Comparison of ENCODE assay signal across 14 cellular contexts in the genomic region with DNA sequence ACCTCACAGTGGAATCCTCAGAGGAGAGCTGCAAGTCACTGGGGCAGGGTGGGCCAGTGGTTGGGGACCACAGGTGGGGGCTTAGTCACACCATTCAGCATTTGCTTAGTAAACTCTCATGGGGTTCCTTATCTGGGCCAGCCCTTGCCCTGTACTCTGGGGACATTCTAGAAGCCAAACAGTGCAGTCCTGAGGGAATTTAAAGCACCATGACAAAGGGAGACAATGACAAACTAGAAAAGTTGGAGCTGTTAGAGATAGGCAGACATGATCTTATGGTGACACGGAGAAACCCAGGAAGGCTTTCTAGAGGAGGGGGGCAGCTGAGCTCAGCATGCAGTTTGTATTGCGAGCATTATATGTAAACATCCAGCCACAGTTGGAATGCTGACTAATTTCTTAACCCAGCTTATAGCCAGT.
A peak's percentile ranks its signal among the peaks of the same experiment; 100 is the strongest.
DNase-seq lines count a peak whose midpoint lies in the region; ATAC-seq, FAIRE-seq and TF ChIP-seq lines count a peak whose summit lies in the region.
"Had no signal": no experiment of that assay in that cellular context is flagged by ENCODE, and none has a peak within 500 bp of the region (broad histone marks: within the 10 kb centered on the region; RNA-seq: fewer than 3 reads in every experiment).

No MANE protein-coding gene starts in this region.

- peak overlapping the region; percentile 10 for H3K14ac ChIP-seq in trophoblast cell (ENCODE audit: low read length)

- BruUV-seq in K562 (replicated peaks; lab: Mats Ljungman, UMichigan), result no TSS peak

- H3K36me3 ChIP-seq in BLaER1 treated with 17β-estradiol and CSF1 and Interleukin-3, amounts not matched to agents 10 nM and 100 nM, result no peaks in the 10 kb centered on the region
- H3K36me3 ChIP-seq in Karpas-422 (ENCODE audit: insufficient read depth, low read length), result no peaks in the 10 kb centered on the region
- no peaks in the 10 kb centered on the region; the same call in 2 of the 3 replicates for H3K36me3 ChIP-seq in K562 (ENCODE audit: control insufficient read depth, insufficient read depth, low read length)
- H3K36me3 ChIP-seq in trophoblast cell (ENCODE audit: control insufficient read depth in 1 of 2, insufficient read depth in 2 of 2, low read length in 2 of 2), result no peaks in the 10 kb centered on the region

- no peak for TF ChIP-seq POLR2A in K562 (conservative IDR thresholded peaks at IDR 0.05)

- H4K8ac ChIP-seq in trophoblast cell (ENCODE audit: low read depth, low read length), result no peak overlapping the region

- no peak overlapping the region for H2BK120ac ChIP-seq in trophoblast cell (ENCODE audit: insufficient read depth, low read length, poor library complexity)

- H3K9ac ChIP-seq in BLaER1 treated with 17β-estradiol and CSF1 and Interleukin-3, amounts not matched to agents 10 nM and 100 nM, result peak overlapping the region in 7 of 11 experiments; percentile 32 to 59 (median 48); a peak in 11 of 22 replicates
- H3K9ac ChIP-seq in Karpas-422 (ENCODE audit: low read length) (peak overlapping the region; percentile 31; the same call in 1 of the 2 replicates), K562 (ENCODE audit: insufficient read depth in 1 of 2, low read depth in 2 of 2, low read length in 2 of 2) (peak overlapping the region; percentile 51 to 69), trophoblast cell (ENCODE audit: low read length) (no peak overlapping the region)

- TF ChIP-seq CTCF in K562 (IDR thresholded peaks at IDR 0.05 in 2 of 3, conservative IDR thresholded peaks at IDR 0.05 in 1 of 3; ENCODE audit: insufficient read depth in 2 of 3, low read depth in 1 of 3, low read length in 3 of 3), result no peak

- peak overlapping the region in 10 of 11 experiments; percentile 9 to 82 (median 78); a peak in 19 of 22 replicates for H3K27ac ChIP-seq in BLaER1 treated with 17β-estradiol and CSF1 and Interleukin-3, amounts not matched to agents 10 nM and 100 nM
- peak overlapping the region; percentile 62 for H3K27ac ChIP-seq in Karpas-422 (ENCODE audit: low read length)
- H3K27ac ChIP-seq in K562 (ENCODE audit: extremely low read depth, low read depth, low read length), result peak overlapping the region; percentile 85
- H3K27ac ChIP-seq in trophoblast cell (ENCODE audit: low read depth, low read length), result no peak overlapping the region
- H3K27ac ChIP-seq: C4-2B had no signal

- peak overlapping the region in 9 of 11 experiments; percentile 32 to 75 (median 68); a peak in 18 of 22 replicates for H3K4me2 ChIP-seq in BLaER1 treated with 17β-estradiol and CSF1 and Interleukin-3, amounts not matched to agents 10 nM and 100 nM
- peak overlapping the region; percentile 54 for H3K4me2 ChIP-seq in Karpas-422 (ENCODE audit: low read depth, low read length, poor library complexity, severe bottlenecking)
- peak overlapping the region; percentile 38; the same call in 1 of the 2 replicates for H3K4me2 ChIP-seq in K562 (ENCODE audit: insufficient read depth, low read length)
- H3K4me2 ChIP-seq in trophoblast cell (ENCODE audit: low read length), result no peak overlapping the region

- no peak overlapping the region for H2BK12ac ChIP-seq in trophoblast cell (ENCODE audit: low read length)

- in situ Hi-C loops in K562 (cut with MboI) (no loop called here), ACHN (cut with HindIII; ENCODE audit: low pct_ligation_motif_present, low pct_unique_long_range_greater_than_20kb, low sequenced_read_pairs) (no loop called here)

- no peaks in the 10 kb centered on the region for H3K9me1 ChIP-seq in K562 (ENCODE audit: control insufficient read depth, insufficient read depth, low read length)

- CTCF ChIA-PET in K562 (lab: Yijun Ruan, JAX; ENCODE audit: low intra/inter-chr PET ratio), result no interaction called here

- no peak overlapping the region for H4K12ac ChIP-seq in trophoblast cell (ENCODE audit: low read depth, low read length)

- H2AK5ac ChIP-seq in trophoblast cell (ENCODE audit: low read length), result no peak overlapping the region

- H2BK5ac ChIP-seq in trophoblast cell (ENCODE audit: low read depth, low read length, poor library complexity), result no peak overlapping the region

- H3K9me2 ChIP-seq in Karpas-422 (replicated peaks; ENCODE audit: insufficient read depth, low read length), result no peaks in the 10 kb centered on the region

- H3K79me2 ChIP-seq in Karpas-422 (ENCODE audit: low read length), result no peaks in the 10 kb centered on the region
- no peaks in the 10 kb centered on the region for H3K79me2 ChIP-seq in K562 (ENCODE audit: control insufficient read depth, insufficient read depth, low read length)
- H3K79me2 ChIP-seq in trophoblast cell (ENCODE audit: control insufficient read depth, insufficient read depth, low read length, poor library complexity), result no peaks in the 10 kb centered on the region

- WGBS in K562 (ENCODE audit: insufficient coverage, low coverage, missing lambda C conversion rate), result 20% methylated on average over 2 of the region's 2 CpGs
- no CpG with 5 or more reads among the region's 2 CpGs for WGBS in trophoblast cell (ENCODE audit: extremely low coverage, insufficient coverage, insufficient read length)

- POLR2A ChIA-PET in K562 (lab: Yijun Ruan, JAX), result interaction anchor here (0.6 to 2.0 kb wide), 7 partner anchors 10 to 830 kb away, joined by 3 to 10 read pairs (median 3); no protein-coding TSS in a partner anchor

- H3K4me3 ChIP-seq in BLaER1 treated with 17β-estradiol and CSF1 and Interleukin-3, amounts not matched to agents 10 nM and 100 nM, result no peak overlapping the region
- H3K4me3 ChIP-seq in Karpas-422 (ENCODE audit: low read length) (peak overlapping the region; percentile 46), K562 (no peak overlapping the region), trophoblast cell (ENCODE audit: low read depth, low read length) (no peak overlapping the region)

- H3K4me1 ChIP-seq in BLaER1 treated with 17β-estradiol and CSF1 and Interleukin-3, amounts not matched to agents 10 nM and 100 nM, result peaks cover 0 to 36% (median 24%) of the 10 kb centered on the region in 10 experiments; a peak in 18 of 20 replicates
- H3K4me1 ChIP-seq in Karpas-422 (ENCODE audit: low read length) (peaks cover 27% of the 10 kb centered on the region), K562 (replicated peaks in 1 of 2; ENCODE audit: control insufficient read depth in 2 of 2, insufficient read depth in 2 of 2, low read length in 2 of 2) (peaks cover 13 to 31% of the 10 kb centered on the region in 2 experiments), trophoblast cell (ENCODE audit: control insufficient read depth in 1 of 2, insufficient read depth in 2 of 2, low read length in 2 of 2) (peaks cover 4% of the 10 kb centered on the region in 2 experiments)
- H3K4me1 ChIP-seq: Caco-2 had no signal

- H2AFZ ChIP-seq in Karpas-422 (ENCODE audit: low read length) (no peak overlapping the region), K562 (ENCODE audit: low read depth, low read length) (peak overlapping the region; percentile 56), trophoblast cell (ENCODE audit: insufficient read depth, low read length, poor library complexity) (no peak overlapping the region)

- H3K4ac ChIP-seq in trophoblast cell (ENCODE audit: low read depth, low read length), result no peak overlapping the region

- no peaks in the 10 kb centered on the region for H3K27me3 ChIP-seq in BLaER1 treated with 17β-estradiol and CSF1 and Interleukin-3, amounts not matched to agents 10 nM and 100 nM
- H3K27me3 ChIP-seq in Karpas-422 (ENCODE audit: low read length), result no peaks in the 10 kb centered on the region
- H3K27me3 ChIP-seq in K562 (ENCODE audit: control insufficient read depth in 2 of 2, insufficient read depth in 2 of 2, low read length in 2 of 2), result no peaks in the 10 kb centered on the region
- H3K27me3 ChIP-seq in trophoblast cell (ENCODE audit: insufficient read depth, low read length), result no peaks in the 10 kb centered on the region

- H4K91ac ChIP-seq in trophoblast cell (ENCODE audit: low read depth, low read length), result no peak overlapping the region

- H3K23ac ChIP-seq in trophoblast cell (ENCODE audit: low read length), result no peak overlapping the region

- TF ChIP-seq EP300 in K562 (IDR thresholded peaks at IDR 0.05; ENCODE audit: low read length), result peak; percentile 65; the same call in 1 of the 2 replicates

- FAIRE-seq in K562 (lab: Jason Lieb, UNC) (peak; percentile 79), GM19239 (lab: Jason Lieb, UNC) (no peak)
- FAIRE-seq: H54 had no signal

- H3K79me1 ChIP-seq in trophoblast cell (ENCODE audit: low read length), result no peaks in the 10 kb centered on the region

- TF ChIP-seq RAD21 in K562 (CRISPR knock-in tag; conservative IDR thresholded peaks at IDR 0.05 in 1 of 2, IDR thresholded peaks at IDR 0.05 in 1 of 2), result no peak

- DNase-seq in Karpas-422, result peak; percentile 80
- peak; percentile 22 to 67 (median 44) for DNase-seq in K562 (ENCODE audit: extremely low read depth in 1 of 4, low spot score in 3 of 4)
- no peak for DNase-seq in trophoblast cell
- DNase-seq in GM19239 (ENCODE audit: insufficient read length, low spot score), result no peak
- no peak for DNase-seq in ACHN
- DNase-seq in NCI-H2081 treated with DMSO at 0.1 percent for 48 hours (lab: John Stamatoyannopoulos, UW), result no peak
- DNase-seq in HPDE6-E6E7 (ENCODE audit: extremely low spot score), result no peak
- DNase-seq: 8988T; Caco-2; CD8-positive, alpha-beta T cell; GF-D8 had no signal

- peaks cover 12 to 67% (median 19%) of the 10 kb centered on the region in 11 experiments; a peak in 20 of 22 replicates for H3K9me3 ChIP-seq in BLaER1 treated with 17β-estradiol and CSF1 and Interleukin-3, amounts not matched to agents 10 nM and 100 nM (replicated peaks in 1 of 11)
- H3K9me3 ChIP-seq in Karpas-422 (ENCODE audit: low read length) (no peaks in the 10 kb centered on the region), K562 (replicated peaks; ENCODE audit: control insufficient read depth, insufficient read depth, low read depth, low read length) (0 out of 2 replicates have a peak, but pooled peaks cover 3% of the 10 kb centered on the region), trophoblast cell (ENCODE audit: insufficient read depth, low read depth, low read length) (no peaks in the 10 kb centered on the region)
- H3K9me3 ChIP-seq: Caco-2 had no signal

- H3K18ac ChIP-seq in trophoblast cell (ENCODE audit: low read length), result no peak overlapping the region

- H4K20me1 ChIP-seq in BLaER1 treated with 17β-estradiol and CSF1 and Interleukin-3, amounts not matched to agents 10 nM and 100 nM, result no peaks in the 10 kb centered on the region
- H4K20me1 ChIP-seq in Karpas-422 (ENCODE audit: insufficient read depth, low read depth, low read length), result no peaks in the 10 kb centered on the region
- H4K20me1 ChIP-seq in K562 (replicated peaks; ENCODE audit: control insufficient read depth, insufficient read depth, low read length), result no peaks in the 10 kb centered on the region

- intact Hi-C loops in K562 (cut with micrococcal nuclease), result no loop called here

- peak; percentile 69 for ATAC-seq in K562
- ATAC-seq: CD8-positive, alpha-beta T cell had no signal

TF ChIP-seq in K562, 482 proteins besides CTCF, POLR2A, EP300 and RAD21 (continues in another document):
- peak; percentile 28; the same call in 1 of the 2 replicates for TF ChIP-seq EP400 (IDR thresholded peaks at IDR 0.05)
- TF ChIP-seq ZFP36 (IDR thresholded peaks at IDR 0.05; ENCODE audit: low read depth, low read length, partially characterized antibody), result peak; percentile 99
- TF ChIP-seq MTA2 (IDR thresholded peaks at IDR 0.05; ENCODE audit: low read depth), result peak; percentile 38; the same call in 1 of the 2 replicates
- peak; percentile 58; the same call in 1 of the 2 replicates for TF ChIP-seq BCOR (IDR thresholded peaks at IDR 0.05)
- TF ChIP-seq ZNF24 (IDR thresholded peaks at IDR 0.05), result no peak

Comparison
In these comparisons a context has a peak if more than half of its experiments do, and no peak if none do; other contexts are left out.
1. DNase-seq: peak in Karpas-422 (single experiment) and K562 (4 of 4); none in trophoblast cell (0 of 2), GM19239 (single experiment), ACHN (single experiment), NCI-H2081 treated with DMSO at 0.1 percent for 48 hours (single experiment) and HPDE6-E6E7 (single experiment).